Comparison of ENCODE assay signal across 8 cellular contexts in genomic region chr19:41204338-41204737, GRCh38. TPM values are rescaled to one million over a fixed set of nuclear protein-coding genes. Genes with fewer than 3 reads are reported as not detected.
A peak's percentile ranks its signal among the peaks of the same experiment; 100 is the strongest.
DNase-seq lines count a peak whose midpoint lies in the region; ATAC-seq, FAIRE-seq and TF ChIP-seq lines count a peak whose summit lies in the region.
"Not testable (repeated sequence)": the region's sequence is repeated elsewhere in the genome, so short reads cannot be mapped to it uniquely, and the experiment has no call there.

No MANE protein-coding gene starts in this region.

- CTCF ChIA-PET in HepG2 (lab: Yijun Ruan, JAX; ENCODE audit: low intra/inter-chr PET ratio, low total read pairs), result interaction anchor here (0.7 to 4.6 kb wide), 4 partner anchors 58 to 105 kb away, joined by 3 to 55 read pairs (median 4); partner anchors contain the start of gene CCDC97

- not testable (repeated sequence) for H3K27me3 ChIP-seq in effector memory CD4-positive, alpha-beta T cell (replicated peaks; ENCODE audit: control insufficient read depth, insufficient read depth, low read length, poor library complexity, severe bottlenecking); HepG2 (ENCODE audit: control insufficient read depth in 1 of 2, insufficient read depth in 2 of 2, low read length in 2 of 2)

- intact Hi-C loops in HepG2 (cut with micrococcal nuclease; ENCODE audit: unreplicated experiment), result not testable (repeated sequence)

- H3K4me3 ChIP-seq in effector memory CD4-positive, alpha-beta T cell (ENCODE audit: insufficient read depth, low read depth, low read length, poor library complexity, severe bottlenecking); HepG2 (replicated peaks in 1 of 3; ENCODE audit: insufficient read depth in 1 of 3, low read depth in 2 of 3, low read length in 3 of 3): not testable (repeated sequence)

- H3K9me3 ChIP-seq in effector memory CD4-positive, alpha-beta T cell (ENCODE audit: control insufficient read depth, low read length); HepG2 (ENCODE audit: low read length): not testable (repeated sequence)

- H3K4me1 ChIP-seq in effector memory CD4-positive, alpha-beta T cell (ENCODE audit: control insufficient read depth, insufficient read depth, low read length, poor library complexity, severe bottlenecking); HepG2 (ENCODE audit: insufficient read depth, low read length): not testable (repeated sequence)

- H4K20me1 ChIP-seq in HepG2 (ENCODE audit: insufficient read depth, low read length), result not testable (repeated sequence)

- TF ChIP-seq CTCF in 22Rv1 (IDR thresholded peaks at IDR 0.05) (peak; percentile 78), GM12874 (IDR thresholded peaks at IDR 0.05; ENCODE audit: insufficient read depth, low read depth, low read length) (peak; percentile 82), HepG2 (CRISPR knock-in tag; IDR thresholded peaks at IDR 0.05) (peak; percentile 94)

- TF ChIP-seq EP300 in HepG2 (IDR thresholded peaks at IDR 0.05; ENCODE audit: low read depth in 2 of 2, low read length in 2 of 2); HepG2 (CRISPR knock-in tag; IDR thresholded peaks at IDR 0.05; ENCODE audit: borderline replicate concordance): not testable (repeated sequence)

- peak; percentile 7 to 73 (median 62) for DNase-seq in NCI-H1417 (lab: John Stamatoyannopoulos, UW)
- DNase-seq in SK-MEL-5 (ENCODE audit: low read depth, low spot score), result peak; percentile 86
- peak; percentile 71 for DNase-seq in activated T-cell treated with anti-CD3 and anti-CD28 coated beads for 48 hours (ENCODE audit: low read depth)
- DNase-seq in effector memory CD4-positive, alpha-beta T cell, result peak; percentile 70 to 76 (median 71)
- peak; percentile 79 for DNase-seq in HepG2 (ENCODE audit: low spot score)
- DNase-seq in stimulated activated CD4-positive, alpha-beta T cell treated with anti-CD3 and anti-CD28 coated beads, Interleukin-15, amount 100 ng/mL, for 24 hours, result peak; percentile 86

- peak; percentile 80 for FAIRE-seq in HepG2 (lab: Jason Lieb, UNC)

- WGBS in HepG2 (ENCODE audit: low lambda C conversion rate), result 43% methylated on average over 7 of the region's 7 CpGs

- peak; percentile 98 for ATAC-seq in HepG2

- BruUV-seq in HepG2 (replicated peaks; lab: Mats Ljungman, UMichigan), result not testable (repeated sequence)

- H3K9ac ChIP-seq in HepG2 (ENCODE audit: insufficient read depth, low read depth, low read length), result not testable (repeated sequence)

- TF ChIP-seq POLR2A in HepG2 (IDR thresholded peaks at IDR 0.05; ENCODE audit: insufficient read depth in 1 of 2, low read depth in 2 of 2, low read length in 2 of 2), result not testable (repeated sequence)

- H3K27ac ChIP-seq in 22Rv1; effector memory CD4-positive, alpha-beta T cell (ENCODE audit: insufficient read depth, low read length, poor library complexity, severe bottlenecking); HepG2 (ENCODE audit: extremely low read length, insufficient read depth, low read length): not testable (repeated sequence)

- in situ Hi-C loops in SK-MEL-5 (cut with HindIII; ENCODE audit: low pct_unique_long_range_greater_than_20kb, low sequenced_read_pairs), result not testable (repeated sequence)
- in situ Hi-C loops in HepG2 (cut with HindIII; ENCODE audit: extremely low pct_ligation_motif_present, low pct_unique_long_range_greater_than_20kb), result loop anchor here (5.0 kb wide), 1 partner anchor 58 kb away; the partner anchor contains the start of gene HNRNPUL1

- TF ChIP-seq RAD21 in HepG2 (CRISPR knock-in tag; IDR thresholded peaks at IDR 0.05), result peak; percentile 92

- H3K79me2 ChIP-seq in HepG2 (ENCODE audit: insufficient read depth, low read length), result not testable (repeated sequence)

- not testable (repeated sequence) for H3K4me2 ChIP-seq in HepG2 (ENCODE audit: low read depth, low read length)

- not testable (repeated sequence) for H3K36me3 ChIP-seq in effector memory CD4-positive, alpha-beta T cell (ENCODE audit: control insufficient read depth, insufficient read depth, low read length); HepG2 (replicated peaks in 1 of 2; ENCODE audit: control insufficient read depth in 1 of 2, insufficient read depth in 2 of 2, low read length in 2 of 2)

- POLR2A ChIA-PET in HepG2 (lab: Yijun Ruan, JAX), result interaction anchor here (0.7 to 3.0 kb wide), 6 partner anchors 8 to 112 kb away, joined by 3 to 40 read pairs (median 4); partner anchors contain the start of gene HNRNPUL1

- not testable (repeated sequence) for H2AFZ ChIP-seq in HepG2 (ENCODE audit: low read length)

RNA-seq across cellular contexts. Expression of gene CYP2S1, which starts 11.3 kb away (rescaled TPM):
- not detected in 2 replicates for total RNA-seq in SK-MEL-5 (2014; rRNA removed; shearing (Covaris generic))
- polyA plus RNA-seq in SK-MEL-5 (2015; cell fraction: cytosol; rRNA removed), result 0.10 TPM in 1 of 2 replicates, not detected in the other
- 1.5 TPM in 1 of 2 replicates, not detected in the other for polyA plus RNA-seq in SK-MEL-5 (2015; cell fraction: nucleus; rRNA removed)
- 0.09 TPM in 1 of 2 replicates, not detected in the other for total RNA-seq in HepG2 (2016; rRNA removed; fragmentation: Illumina TruSeq; extraction: Trizol)
- not detected in 2 replicates for total RNA-seq in HepG2 (2016; cell fraction: cytosol; rRNA removed; fragmentation: Illumina TruSeq; extraction: Trizol; ENCODE audit: low read depth)
- 0.07 and 0.26 TPM in 2 replicates for total RNA-seq in HepG2 (2016; cell fraction: insoluble cytoplasmic fraction; rRNA removed; fragmentation: Illumina TruSeq; extraction: Trizol)
- total RNA-seq in HepG2 (2016; cell fraction: membrane; rRNA removed; fragmentation: Illumina TruSeq; extraction: Trizol), result 0.07 and 0.15 TPM in 2 replicates
- 0.28 TPM in 1 of 2 replicates, not detected in the other for total RNA-seq in HepG2 (2016; cell fraction: nucleus; rRNA removed; fragmentation: Illumina TruSeq; extraction: Trizol)
- 1.8 and 2.1 TPM in 2 replicates for polyA plus RNA-seq in HepG2 (2011; rRNA removed)
- 0.87 and 1.2 TPM in 2 replicates for polyA plus RNA-seq in HepG2 (2011; cell fraction: cytosol; rRNA removed)
- polyA plus RNA-seq in HepG2 (2011; cell fraction: nucleus; rRNA removed), result 4.2 and 4.4 TPM in 2 replicates
- 4.6 and 5.8 TPM in 2 replicates for polyA plus RNA-seq in HepG2 (2012)
- 0.11 and 0.12 TPM in 2 replicates for polyA plus RNA-seq in HepG2 (2016; cell fraction: cytosol; fragmentation: Illumina TruSeq; extraction: Trizol; ENCODE audit: low read depth)
- 0.19 and 0.38 TPM in 2 replicates for polyA plus RNA-seq in HepG2 (2016; cell fraction: insoluble cytoplasmic fraction; fragmentation: Illumina TruSeq; extraction: Trizol; ENCODE audit: low read depth)
- polyA plus RNA-seq in HepG2 (2016; cell fraction: membrane; fragmentation: Illumina TruSeq; extraction: Trizol; ENCODE audit: low read depth), result 0.11 and 0.19 TPM in 2 replicates
- polyA plus RNA-seq in HepG2 (2016; cell fraction: nucleus; fragmentation: Illumina TruSeq; extraction: Trizol; ENCODE audit: insufficient read depth, low read depth), result 0.79 and 0.81 TPM in 2 replicates
- 1.1 and 2.5 TPM in 2 replicates for polyA minus RNA-seq in HepG2 (2011; rRNA and poly(A)+ RNA removed; ENCODE audit: low replicate concordance)
- 2.8 and 4.8 TPM in 2 replicates for polyA minus RNA-seq in HepG2 (2011; cell fraction: cytosol; rRNA and poly(A)+ RNA removed)
- polyA minus RNA-seq in HepG2 (2011; cell fraction: nucleus; rRNA and poly(A)+ RNA removed), result 1.1 and 1.3 TPM in 2 replicates

RNA-seq across cellular contexts. Expression of gene AXL, which starts 14.7 kb away (rescaled TPM):
- 0.03 TPM in 1 of 2 replicates, not detected in the other for total RNA-seq in SK-MEL-5 (2014; rRNA removed; shearing (Covaris generic))
- polyA plus RNA-seq in SK-MEL-5 (2015; cell fraction: cytosol; rRNA removed), result 0.14 TPM in 1 of 2 replicates, not detected in the other
- not detected in 2 replicates for polyA plus RNA-seq in SK-MEL-5 (2015; cell fraction: nucleus; rRNA removed)
- total RNA-seq in HepG2 (2016; rRNA removed; fragmentation: Illumina TruSeq; extraction: Trizol), result 0.31 and 0.71 TPM in 2 replicates
- total RNA-seq in HepG2 (2016; cell fraction: cytosol; rRNA removed; fragmentation: Illumina TruSeq; extraction: Trizol; ENCODE audit: low read depth), result 0.18 and 0.20 TPM in 2 replicates
- total RNA-seq in HepG2 (2016; cell fraction: insoluble cytoplasmic fraction; rRNA removed; fragmentation: Illumina TruSeq; extraction: Trizol), result 0.54 and 0.67 TPM in 2 replicates
- 0.59 and 0.79 TPM in 2 replicates for total RNA-seq in HepG2 (2016; cell fraction: membrane; rRNA removed; fragmentation: Illumina TruSeq; extraction: Trizol)
- 1.1 and 1.8 TPM in 2 replicates for total RNA-seq in HepG2 (2016; cell fraction: nucleus; rRNA removed; fragmentation: Illumina TruSeq; extraction: Trizol)
- polyA plus RNA-seq in HepG2 (2011; rRNA removed), result 5.7 and 5.9 TPM in 2 replicates
- polyA plus RNA-seq in HepG2 (2011; cell fraction: cytosol; rRNA removed), result 4.3 and 4.8 TPM in 2 replicates
- polyA plus RNA-seq in HepG2 (2011; cell fraction: nucleus; rRNA removed), result 5.2 and 8.0 TPM in 2 replicates
- 2.9 and 4.5 TPM in 2 replicates for polyA plus RNA-seq in HepG2 (2012)
- 0.09 and 0.10 TPM in 2 replicates for polyA plus RNA-seq in HepG2 (2016; cell fraction: cytosol; fragmentation: Illumina TruSeq; extraction: Trizol; ENCODE audit: low read depth)
- 0.39 and 0.46 TPM in 2 replicates for polyA plus RNA-seq in HepG2 (2016; cell fraction: insoluble cytoplasmic fraction; fragmentation: Illumina TruSeq; extraction: Trizol; ENCODE audit: low read depth)
- 0.32 and 0.35 TPM in 2 replicates for polyA plus RNA-seq in HepG2 (2016; cell fraction: membrane; fragmentation: Illumina TruSeq; extraction: Trizol; ENCODE audit: low read depth)
- 1.3 and 1.4 TPM in 2 replicates for polyA plus RNA-seq in HepG2 (2016; cell fraction: nucleus; fragmentation: Illumina TruSeq; extraction: Trizol; ENCODE audit: insufficient read depth, low read depth)
- polyA minus RNA-seq in HepG2 (2011; rRNA and poly(A)+ RNA removed; ENCODE audit: low replicate concordance), result 26.1 and 95.6 TPM in 2 replicates
- 11.6 and 12.8 TPM in 2 replicates for polyA minus RNA-seq in HepG2 (2011; cell fraction: cytosol; rRNA and poly(A)+ RNA removed)
- polyA minus RNA-seq in HepG2 (2011; cell fraction: nucleus; rRNA and poly(A)+ RNA removed), result 5.0 and 5.1 TPM in 2 replicates

RNA-seq across cellular contexts. Expression of gene HNRNPUL1, which starts 59.8 kb away (rescaled TPM):
- total RNA-seq in SK-MEL-5 (2014; rRNA removed; shearing (Covaris generic)), result 56.4 and 59.7 TPM in 2 replicates
- 122 and 157 TPM in 2 replicates for polyA plus RNA-seq in SK-MEL-5 (2015; cell fraction: cytosol; rRNA removed)
- 58.9 and 77.8 TPM in 2 replicates for polyA plus RNA-seq in SK-MEL-5 (2015; cell fraction: nucleus; rRNA removed)
- 81.7 and 88.8 TPM in 2 replicates for total RNA-seq in HepG2 (2016; rRNA removed; fragmentation: Illumina TruSeq; extraction: Trizol)
- total RNA-seq in HepG2 (2016; cell fraction: cytosol; rRNA removed; fragmentation: Illumina TruSeq; extraction: Trizol; ENCODE audit: low read depth), result 30.9 and 33.3 TPM in 2 replicates
- 77.3 and 84.2 TPM in 2 replicates for total RNA-seq in HepG2 (2016; cell fraction: insoluble cytoplasmic fraction; rRNA removed; fragmentation: Illumina TruSeq; extraction: Trizol)
- 78.7 and 78.8 TPM in 2 replicates for total RNA-seq in HepG2 (2016; cell fraction: membrane; rRNA removed; fragmentation: Illumina TruSeq; extraction: Trizol)
- 62.2 and 71.6 TPM in 2 replicates for total RNA-seq in HepG2 (2016; cell fraction: nucleus; rRNA removed; fragmentation: Illumina TruSeq; extraction: Trizol)
- 29.7 and 30.9 TPM in 2 replicates for polyA plus RNA-seq in HepG2 (2011; rRNA removed)
- 16.7 and 21.1 TPM in 2 replicates for polyA plus RNA-seq in HepG2 (2011; cell fraction: cytosol; rRNA removed)
- 36.0 and 41.1 TPM in 2 replicates for polyA plus RNA-seq in HepG2 (2011; cell fraction: nucleus; rRNA removed)
- polyA plus RNA-seq in HepG2 (2012), result 62.3 and 78.5 TPM in 2 replicates
- polyA plus RNA-seq in HepG2 (2016; cell fraction: cytosol; fragmentation: Illumina TruSeq; extraction: Trizol; ENCODE audit: low read depth), result 43.7 and 48.0 TPM in 2 replicates
- polyA plus RNA-seq in HepG2 (2016; cell fraction: insoluble cytoplasmic fraction; fragmentation: Illumina TruSeq; extraction: Trizol; ENCODE audit: low read depth), result 126 and 151 TPM in 2 replicates
- polyA plus RNA-seq in HepG2 (2016; cell fraction: membrane; fragmentation: Illumina TruSeq; extraction: Trizol; ENCODE audit: low read depth), result 99.0 and 109 TPM in 2 replicates
- 102 and 113 TPM in 2 replicates for polyA plus RNA-seq in HepG2 (2016; cell fraction: nucleus; fragmentation: Illumina TruSeq; extraction: Trizol; ENCODE audit: insufficient read depth, low read depth)
- 47.6 and 50.7 TPM in 2 replicates for polyA minus RNA-seq in HepG2 (2011; rRNA and poly(A)+ RNA removed; ENCODE audit: low replicate concordance)
- polyA minus RNA-seq in HepG2 (2011; cell fraction: cytosol; rRNA and poly(A)+ RNA removed), result 23.6 and 33.9 TPM in 2 replicates
- polyA minus RNA-seq in HepG2 (2011; cell fraction: nucleus; rRNA and poly(A)+ RNA removed), result 61.9 and 71.0 TPM in 2 replicates
